1 cellular context compared by ENCODE assay signal in genomic region chr10:36494386-36494785, GRCh38.
A peak's percentile ranks its signal among the peaks of the same experiment; 100 is the strongest.
TF ChIP-seq lines count a peak whose summit lies in the region.

No MANE protein-coding gene starts in this region.

TF ChIP-seq in IMR-90, 13 proteins besides CTCF, POLR2A, EP300 and RAD21:
- no peak for TF ChIP-seq NFE2L2 (IDR thresholded peaks at IDR 0.05; ENCODE audit: low read depth, low read length)
- no peak for TF ChIP-seq SMC3 (IDR thresholded peaks at IDR 0.05; ENCODE audit: low read depth, low read length)
- peak; percentile 9; the same call in 1 of the 2 replicates for TF ChIP-seq BHLHE40 (IDR thresholded peaks at IDR 0.05; ENCODE audit: low read depth, low read length)
- TF ChIP-seq MAFK (IDR thresholded peaks at IDR 0.05; ENCODE audit: low read depth, low read length), result no peak
- peak; percentile 59 for TF ChIP-seq FOS (IDR thresholded peaks at IDR 0.05; ENCODE audit: low read depth, low read length)
- TF ChIP-seq CHD1 (IDR thresholded peaks at IDR 0.05; ENCODE audit: low read depth, low read length), result no peak
- peak; percentile 39 for TF ChIP-seq RCOR1 (IDR thresholded peaks at IDR 0.05; ENCODE audit: insufficient replicate concordance, low read length)
TF ChIP-seq in IMR-90: peak in this region for 3.
